In genomic region chr20:1803216-1804128, GRCh38 we compare ENCODE assay signal across 8 cellular contexts.
DNase-seq lines count a peak whose midpoint lies in the region; ATAC-seq and TF ChIP-seq lines count a peak whose summit lies in the region.

No MANE protein-coding gene starts in this region.

- H3K4me1 ChIP-seq in BLaER1, result peaks cover 26% of the 10 kb centered on the region
- H3K4me1 ChIP-seq in PC-3 (ENCODE audit: insufficient read depth, low read length), result peaks cover 22% of the 10 kb centered on the region

- CTCF ChIA-PET in PC-3 (lab: Charles Lee), result interaction anchor here (1.2 kb wide), 1 partner anchor 300 kb away, joined by 4 read pairs; no protein-coding TSS in a partner anchor

- TF ChIP-seq CTCF in PC-3 (conservative IDR thresholded peaks at IDR 0.05; ENCODE audit: low read depth, low read length), result no peak
- TF ChIP-seq CTCF in kidney epithelial cell (IDR thresholded peaks at IDR 0.05; ENCODE audit: insufficient read depth, low read length, poor library complexity, severe bottlenecking), result no peak

- intact Hi-C loops in PC-3 (cut with micrococcal nuclease), result loop anchor here (5.0 to 10.0 kb wide), 3 partner anchors 94 to 301 kb away; partner anchors contain the start of genes SIRPA and STK35

- no peaks in the 10 kb centered on the region for H3K79me2 ChIP-seq in PC-3 (ENCODE audit: low read length)

- H3K9me2 ChIP-seq in PC-3 (replicated peaks; ENCODE audit: low read length), result no peaks in the 10 kb centered on the region

- peaks cover 3% of the 10 kb centered on the region; the same call in 1 of the 2 replicates for H3K27me3 ChIP-seq in BLaER1
- no peaks in the 10 kb centered on the region for H3K27me3 ChIP-seq in PC-3 (ENCODE audit: low read length)
- H3K27me3 ChIP-seq in kidney epithelial cell (ENCODE audit: control insufficient read depth, insufficient read depth, low read length), result no peaks in the 10 kb centered on the region

- H3K9me3 ChIP-seq in BLaER1 (no peaks in the 10 kb centered on the region), PC-3 (ENCODE audit: low read length) (no peaks in the 10 kb centered on the region)

- no peaks in the 10 kb centered on the region for H3F3A ChIP-seq in PC-3 (ENCODE audit: low read length, unreplicated experiment)

- peak overlapping the region; percentile 91 for H3K9ac ChIP-seq in BLaER1
- H3K9ac ChIP-seq in PC-3 (ENCODE audit: low read length), result no peak overlapping the region

- H2AFZ ChIP-seq in PC-3 (ENCODE audit: low read length), result no peak overlapping the region

- H3K36me3 ChIP-seq in BLaER1 (no peaks in the 10 kb centered on the region), PC-3 (ENCODE audit: low read depth, low read length) (no peaks in the 10 kb centered on the region), kidney epithelial cell (ENCODE audit: control insufficient read depth, insufficient read depth, low read length) (no peaks in the 10 kb centered on the region)

- H4K20me1 ChIP-seq in BLaER1 (no peaks in the 10 kb centered on the region), PC-3 (ENCODE audit: low read length) (no peaks in the 10 kb centered on the region)

- peak overlapping the region; percentile 93 for H3K4me2 ChIP-seq in BLaER1
- H3K4me2 ChIP-seq in PC-3 (ENCODE audit: low read length), result peak overlapping the region; percentile 88; the same call in 1 of the 2 replicates

- DNase-seq in PC-3 (no peak), cerebellum (ENCODE audit: low spot score) (peak; percentile 56), kidney epithelial cell (ENCODE audit: low read depth) (no peak), NK-92 (lab: John Stamatoyannopoulos, UW; ENCODE audit: unreplicated experiment) (no peak)
- peak; percentile 14 for DNase-seq in stimulated activated CD4-positive, alpha-beta T cell treated with anti-CD3 and anti-CD28 coated beads, Interleukin-4, amount 100 ng/mL, for 1 hour

- POLR2A ChIA-PET in PC-3 (lab: Charles Lee; ENCODE audit: unreplicated experiment), result no interaction called here

- ATAC-seq in GM21529 (IDR thresholded peaks at IDR 0.05; ENCODE audit: unreplicated experiment) (peak; percentile 52), PC-3 (no peak), GM21717 (IDR thresholded peaks at IDR 0.05; ENCODE audit: unreplicated experiment) (no peak)

- no TSS peak for BruUV-seq in PC-3 (replicated peaks; lab: Mats Ljungman, UMichigan)

- H3K27ac ChIP-seq in BLaER1 (peak overlapping the region; percentile 92), PC-3 (ENCODE audit: low read length) (no peak overlapping the region)

- peak overlapping the region; percentile 81 for H3K4me3 ChIP-seq in BLaER1
- no peak overlapping the region for H3K4me3 ChIP-seq in PC-3 (ENCODE audit: low read length)
- peak overlapping the region; percentile 42 for H3K4me3 ChIP-seq in kidney epithelial cell (ENCODE audit: low read depth, low read length)

Comparison
In these comparisons a context has a peak if more than half of its experiments do, and no peak if none do; other contexts are left out.
1. DNase-seq: peak in cerebellum (single experiment) and stimulated activated CD4-positive, alpha-beta T cell treated with anti-CD3 and anti-CD28 coated beads, Interleukin-4, amount 100 ng/mL, for 1 hour (single experiment); none in PC-3 (single experiment), kidney epithelial cell (single experiment) and NK-92 (single experiment).